Comparison of ENCODE assay signal across 10 cellular contexts in genomic region chrX:113457719-113458118, GRCh38.
"Had no signal": no experiment of that assay in that cellular context is flagged by ENCODE, and none has a peak within 500 bp of the region (broad histone marks: within the 10 kb centered on the region; RNA-seq: fewer than 3 reads in every experiment).

No MANE protein-coding gene starts in this region.

- H3K9me3 Mint-ChIP-seq: GM23338, H9, HFFc6 had no signal

- H3K4me1 Mint-ChIP-seq: GM23338 had no signal

- H3K9ac ChIP-seq: GM23248 had no signal

- FAIRE-seq: H54 had no signal

- H2AFZ ChIP-seq: GM23248, GM23338 had no signal

- ATAC-seq: GM23338, HCT116 had no signal

- H3K4me2 ChIP-seq: GM23338 had no signal

- H3K9me3 ChIP-seq: HAP-1 had no signal

- DNase-seq: GM23248, GOT3, H7, H9, HCEC 1CT, HFFc6 had no signal

- H3K27ac ChIP-seq: GM23248 had no signal

- H3K4me3 ChIP-seq: GM23248, GM23338, HAP-1 had no signal

- H3K36me3 ChIP-seq: HAP-1 had no signal

- H3K4me1 ChIP-seq: HAP-1 had no signal

- H3K4me3 Mint-ChIP-seq: GM23338, H9, HFFc6 had no signal
